ENCODE assay signal across 12 cellular contexts in the genomic region with DNA sequence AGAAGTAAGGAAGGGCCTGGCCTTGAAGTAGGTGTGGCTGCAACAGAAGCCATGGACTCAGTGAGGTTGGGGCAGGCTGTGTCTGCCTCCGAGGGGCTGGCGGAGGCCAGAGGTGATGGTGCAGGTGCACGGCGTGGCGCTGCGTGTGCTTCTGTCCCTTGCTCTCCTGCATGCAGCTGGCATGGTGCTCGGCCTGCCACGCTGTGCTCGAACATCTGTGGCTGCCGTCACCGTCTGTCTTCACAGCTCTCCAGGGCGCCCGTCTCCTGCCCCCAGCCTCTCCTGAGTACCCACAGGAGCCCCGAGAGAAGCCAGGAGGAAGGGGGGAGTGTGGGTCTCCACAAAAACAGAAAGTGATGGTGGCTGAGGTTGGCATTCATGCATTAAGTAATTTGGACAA.
"Had no signal": no experiment of that assay in that cellular context is flagged by ENCODE, and none has a peak within 500 bp of the region (broad histone marks: within the 10 kb centered on the region; RNA-seq: fewer than 3 reads in every experiment).

No MANE protein-coding gene starts in this region.

- H3K4me3 Mint-ChIP-seq: activated naive CD8-positive, alpha-beta T cell; dendritic cell treated with granulocyte-macrophage colony-stimulating factor and Interleukin-4, amounts not matched to agents 40 ng/mL and 50 ng/mL, for 4 days; effector memory CD8-positive, alpha-beta T cell; immature natural killer cell; natural killer cell had no signal

- H3K4me1 ChIP-seq: parathyroid adenoma, transverse colon had no signal

- H3K36me3 ChIP-seq: neutrophil, transverse colon had no signal

- H3K9me3 ChIP-seq: neutrophil, transverse colon had no signal

- H3K27ac Mint-ChIP-seq: activated naive CD8-positive, alpha-beta T cell; dendritic cell treated with granulocyte-macrophage colony-stimulating factor and Interleukin-4, amounts not matched to agents 40 ng/mL and 50 ng/mL, for 4 days; effector memory CD8-positive, alpha-beta T cell; immature natural killer cell; natural killer cell had no signal

- DNase-seq: activated CD4-positive, alpha-beta T cell treated with anti-CD3 and anti-CD28 coated beads for 1 hour; effector memory CD8-positive, alpha-beta T cell; immature natural killer cell; mesendoderm; stimulated activated naive CD8-positive, alpha-beta T cell treated with anti-CD3 and anti-CD28 coated beads, Interleukin-15, Interleukin-2, amounts not matched to agents 100 U/mL and 50 U/mL, for 24 hours; T1000; transverse colon had no signal

- H3K4me1 Mint-ChIP-seq: immature natural killer cell, natural killer cell had no signal

- H3K4me3 ChIP-seq: transverse colon had no signal

- H3K9me3 Mint-ChIP-seq: dendritic cell treated with granulocyte-macrophage colony-stimulating factor and Interleukin-4, amounts not matched to agents 40 ng/mL and 50 ng/mL, for 4 days; effector memory CD8-positive, alpha-beta T cell; natural killer cell had no signal

- ATAC-seq: effector memory CD8-positive, alpha-beta T cell; natural killer cell; stimulated activated naive CD8-positive, alpha-beta T cell treated with anti-CD3 and anti-CD28 coated beads, Interleukin-15, Interleukin-2, amounts not matched to agents 100 U/mL and 50 U/mL, for 24 hours had no signal

- H3K27ac ChIP-seq: neutrophil, parathyroid adenoma, transverse colon had no signal

- H3K36me3 Mint-ChIP-seq: activated naive CD8-positive, alpha-beta T cell; immature natural killer cell; natural killer cell had no signal
